8 cellular contexts compared by ENCODE assay signal in the genomic region with DNA sequence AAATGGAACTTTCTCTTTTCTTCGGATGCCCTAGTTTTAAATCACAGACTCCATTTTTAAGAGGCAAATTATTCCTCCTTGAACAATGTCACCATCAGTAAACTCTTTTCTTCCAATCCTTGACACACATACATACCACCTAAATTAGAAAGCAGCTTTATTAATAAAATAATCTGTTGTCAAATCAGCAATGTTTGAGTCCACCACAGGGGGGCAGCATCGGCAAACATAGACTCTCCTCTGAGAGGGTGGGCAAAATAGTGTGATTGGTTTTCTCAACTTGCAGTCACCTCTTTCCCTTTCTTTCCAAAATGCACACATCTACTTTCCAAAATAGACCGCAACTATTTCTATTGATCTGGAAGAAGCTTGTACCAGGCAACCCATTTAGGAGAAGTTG.
A peak's percentile ranks its signal among the peaks of the same experiment; 100 is the strongest.
DNase-seq lines count a peak whose midpoint lies in the region; ATAC-seq, FAIRE-seq and TF ChIP-seq lines count a peak whose summit lies in the region.

No MANE protein-coding gene starts in this region.

- DNase-seq in GM19239 (ENCODE audit: insufficient read length, low spot score) (no peak), fibroblast of the aortic adventitia (ENCODE audit: low read depth) (no peak), A172 (ENCODE audit: low spot score) (no peak), SIG-M5 (lab: John Stamatoyannopoulos, UW) (no peak)
- DNase-seq in activated CD4-positive, alpha-beta T cell treated with anti-CD3 and anti-CD28 coated beads, Interleukin-2, amount 10 ng/mL, durations not matched to agents 7 days and 5 days, result peak; percentile 51

- CTCF ChIA-PET in activated CD4-positive, alpha-beta T cell treated with anti-CD3 and anti-CD28 coated beads, Interleukin-2, amount 10 ng/mL, durations not matched to agents 7 days and 5 days (lab: Charles Lee), result no interaction called here

- H3K4me1 Mint-ChIP-seq in activated CD4-positive, alpha-beta T cell treated with anti-CD3 and anti-CD28 coated beads, Interleukin-2, amount 10 ng/mL, durations not matched to agents 7 days and 5 days, result peaks cover 30% of the 10 kb centered on the region
- H3K4me1 Mint-ChIP-seq in stimulated activated naive CD8-positive, alpha-beta T cell treated with anti-CD3 and anti-CD28 coated beads, Interleukin-15, Interleukin-2, amounts not matched to agents 100 ng/mL and 50 ng/mL, for 24 hours (ENCODE audit: low read depth), result peaks cover 10% of the 10 kb centered on the region

- no peak for ATAC-seq in GM18867 (IDR thresholded peaks at IDR 0.05; ENCODE audit: unreplicated experiment)

- FAIRE-seq in GM19239 (lab: Jason Lieb, UNC), result peak; percentile 47

- H3K27me3 Mint-ChIP-seq in activated CD4-positive, alpha-beta T cell treated with anti-CD3 and anti-CD28 coated beads, Interleukin-2, amount 10 ng/mL, durations not matched to agents 7 days and 5 days, result no peaks in the 10 kb centered on the region
- peaks cover 4% of the 10 kb centered on the region for H3K27me3 Mint-ChIP-seq in stimulated activated naive CD8-positive, alpha-beta T cell treated with anti-CD3 and anti-CD28 coated beads, Interleukin-15, Interleukin-2, amounts not matched to agents 100 ng/mL and 50 ng/mL, for 24 hours

- no peaks in the 10 kb centered on the region for H3K36me3 Mint-ChIP-seq in activated CD4-positive, alpha-beta T cell treated with anti-CD3 and anti-CD28 coated beads, Interleukin-2, amount 10 ng/mL, durations not matched to agents 7 days and 5 days (ENCODE audit: low read depth)
- H3K36me3 Mint-ChIP-seq in stimulated activated naive CD8-positive, alpha-beta T cell treated with anti-CD3 and anti-CD28 coated beads, Interleukin-15, Interleukin-2, amounts not matched to agents 100 ng/mL and 50 ng/mL, for 24 hours (ENCODE audit: low read depth), result no peaks in the 10 kb centered on the region

- no peak overlapping the region for H3K27ac ChIP-seq in 22Rv1

- H3K27ac Mint-ChIP-seq in activated CD4-positive, alpha-beta T cell treated with anti-CD3 and anti-CD28 coated beads, Interleukin-2, amount 10 ng/mL, durations not matched to agents 7 days and 5 days, result peak overlapping the region; percentile 83
- H3K27ac Mint-ChIP-seq in stimulated activated naive CD8-positive, alpha-beta T cell treated with anti-CD3 and anti-CD28 coated beads, Interleukin-15, Interleukin-2, amounts not matched to agents 100 ng/mL and 50 ng/mL, for 24 hours, result peak overlapping the region; percentile 77

- H3K4me3 Mint-ChIP-seq in activated CD4-positive, alpha-beta T cell treated with anti-CD3 and anti-CD28 coated beads, Interleukin-2, amount 10 ng/mL, durations not matched to agents 7 days and 5 days, result peak overlapping the region; percentile 73
- H3K4me3 Mint-ChIP-seq in stimulated activated naive CD8-positive, alpha-beta T cell treated with anti-CD3 and anti-CD28 coated beads, Interleukin-15, Interleukin-2, amounts not matched to agents 100 ng/mL and 50 ng/mL, for 24 hours, result peak overlapping the region; percentile 68

- POLR2A ChIA-PET in activated CD4-positive, alpha-beta T cell treated with anti-CD3 and anti-CD28 coated beads, Interleukin-2, amount 10 ng/mL, durations not matched to agents 7 days and 5 days (lab: Charles Lee), result no interaction called here

- no peaks in the 10 kb centered on the region for H3K9me3 Mint-ChIP-seq in activated CD4-positive, alpha-beta T cell treated with anti-CD3 and anti-CD28 coated beads, Interleukin-2, amount 10 ng/mL, durations not matched to agents 7 days and 5 days
- no peaks in the 10 kb centered on the region for H3K9me3 Mint-ChIP-seq in stimulated activated naive CD8-positive, alpha-beta T cell treated with anti-CD3 and anti-CD28 coated beads, Interleukin-15, Interleukin-2, amounts not matched to agents 100 ng/mL and 50 ng/mL, for 24 hours

- TF ChIP-seq CTCF in 22Rv1 (IDR thresholded peaks at IDR 0.05), result peak; percentile 80
- TF ChIP-seq CTCF in fibroblast of the aortic adventitia (IDR thresholded peaks at IDR 0.05; ENCODE audit: insufficient read depth, low read length), result peak; percentile 34

- H3K4me3 ChIP-seq in fibroblast of the aortic adventitia (ENCODE audit: low read depth, low read length), result no peak overlapping the region
